Comparison of ENCODE assay signal across 22 cellular contexts in genomic region chr11:103436131-103436770, GRCh38.
"Had no signal": no experiment of that assay in that cellular context is flagged by ENCODE, and none has a peak within 500 bp of the region (broad histone marks: within the 10 kb centered on the region; RNA-seq: fewer than 3 reads in every experiment).

No MANE protein-coding gene starts in this region.

- H3K36me3 ChIP-seq: Peyer's patch had no signal

- H3K27me3 ChIP-seq: Peyer's patch had no signal

- H3K27ac ChIP-seq: Peyer's patch had no signal

- H3K9me3 ChIP-seq: Peyer's patch had no signal

- DNase-seq: activated CD4-positive, alpha-beta memory T cell treated with anti-CD3 and anti-CD28 coated beads for 36 hours; activated CD4-positive, alpha-beta T cell treated with anti-CD3 and anti-CD28 coated beads, Interleukin-2, amount 10 ng/mL, durations not matched to agents 7 days and 5 days; activated CD4-positive, CD25-positive, alpha-beta regulatory T cell; activated CD8-positive, alpha-beta memory T cell treated with anti-CD3 and anti-CD28 coated beads for 24 hours; activated gamma-delta T cell; activated naive CD4-positive, alpha-beta T cell treated with anti-CD3 and anti-CD28 coated beads for 36 hours; activated T-cell treated with anti-CD3 and anti-CD28 coated beads, Interleukin-2, amount 50 U/mL, for 4 hours; amygdala; Kasumi-1; NCI-H1048; NCI-H1417; NCI-H2029; NCI-H2107; NCI-H2171 treated with DMSO at 0.1 percent for 48 hours; NCI-H345; NCI-H510A treated with DMSO at 0.1 percent for 48 hours; NCI-H69; NK-92 treated with Interleukin-12 subunit alpha and Interleukin-12 subunit beta, amount 100 ng/mL, for 24 hours; Peyer's patch; SHP77 treated with DMSO at 0.1 percent for 48 hours; T-helper 17 cell; T-helper 9 cell had no signal

- H3K4me3 ChIP-seq: Peyer's patch had no signal

- H3K4me1 ChIP-seq: Peyer's patch had no signal

- ATAC-seq: activated T-cell treated with anti-CD3 and anti-CD28 coated beads, Interleukin-2, amount 50 U/mL, for 4 hours; T-helper 17 cell had no signal
